1 cellular context compared by ENCODE assay signal in the genomic region with DNA sequence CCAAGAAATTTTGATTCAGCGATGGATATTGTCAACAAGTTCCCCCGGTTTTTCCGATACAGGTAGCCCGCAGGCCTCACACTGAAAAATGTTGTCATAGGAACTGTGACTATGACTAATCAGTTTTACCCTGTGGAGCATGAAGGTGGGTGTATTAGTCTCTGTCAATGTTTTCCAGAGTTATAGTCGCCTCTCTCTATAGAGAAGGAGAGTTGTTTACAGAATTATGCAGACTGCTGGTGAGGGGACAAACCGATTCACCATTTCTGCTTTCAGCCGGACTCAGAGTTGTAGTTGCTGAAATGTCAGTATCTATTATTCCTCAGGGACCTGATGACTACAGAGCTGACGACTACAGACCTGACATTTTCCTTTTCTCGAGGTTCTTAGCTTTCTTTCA.
TF ChIP-seq lines count a peak whose summit lies in the region.

No MANE protein-coding gene starts in this region.

TF ChIP-seq in WTC11, 78 proteins besides CTCF, POLR2A, EP300 and RAD21 (continued from another document):
- TF ChIP-seq PRDM15 (CRISPR knock-in tag; IDR thresholded peaks at IDR 0.05) (no peak), ESRRA (CRISPR knock-in tag; IDR thresholded peaks at IDR 0.05; ENCODE audit: borderline replicate concordance) (no peak), ZNF138 (CRISPR knock-in tag; conservative IDR thresholded peaks at IDR 0.05) (no peak), CBFB (CRISPR knock-in tag; IDR thresholded peaks at IDR 0.05; ENCODE audit: low read depth) (no peak), ATF1 (CRISPR knock-in tag; IDR thresholded peaks at IDR 0.05) (no peak), IRF2 (CRISPR knock-in tag; IDR thresholded peaks at IDR 0.05; ENCODE audit: borderline replicate concordance, low read depth) (no peak), CREM (CRISPR knock-in tag; IDR thresholded peaks at IDR 0.05) (no peak), ZNF317 (CRISPR knock-in tag; IDR thresholded peaks at IDR 0.05; ENCODE audit: borderline replicate concordance, low read depth) (no peak)
- TF ChIP-seq, protein P1, sequence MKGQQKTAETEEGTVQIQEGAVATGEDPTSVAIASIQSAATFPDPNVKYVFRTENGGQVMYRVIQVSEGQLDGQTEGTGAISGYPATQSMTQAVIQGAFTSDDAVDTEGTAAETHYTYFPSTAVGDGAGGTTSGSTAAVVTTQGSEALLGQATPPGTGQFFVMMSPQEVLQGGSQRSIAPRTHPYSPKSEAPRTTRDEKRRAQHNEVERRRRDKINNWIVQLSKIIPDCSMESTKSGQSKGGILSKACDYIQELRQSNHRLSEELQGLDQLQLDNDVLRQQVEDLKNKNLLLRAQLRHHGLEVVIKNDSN (CRISPR knock-in tag; IDR thresholded peaks at IDR 0.05), result no peak
- TF ChIP-seq, protein P2, sequence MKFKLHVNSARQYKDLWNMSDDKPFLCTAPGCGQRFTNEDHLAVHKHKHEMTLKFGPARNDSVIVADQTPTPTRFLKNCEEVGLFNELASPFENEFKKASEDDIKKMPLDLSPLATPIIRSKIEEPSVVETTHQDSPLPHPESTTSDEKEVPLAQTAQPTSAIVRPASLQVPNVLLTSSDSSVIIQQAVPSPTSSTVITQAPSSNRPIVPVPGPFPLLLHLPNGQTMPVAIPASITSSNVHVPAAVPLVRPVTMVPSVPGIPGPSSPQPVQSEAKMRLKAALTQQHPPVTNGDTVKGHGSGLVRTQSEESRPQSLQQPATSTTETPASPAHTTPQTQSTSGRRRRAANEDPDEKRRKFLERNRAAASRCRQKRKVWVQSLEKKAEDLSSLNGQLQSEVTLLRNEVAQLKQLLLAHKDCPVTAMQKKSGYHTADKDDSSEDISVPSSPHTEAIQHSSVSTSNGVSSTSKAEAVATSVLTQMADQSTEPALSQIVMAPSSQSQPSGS (CRISPR knock-in tag; IDR thresholded peaks at IDR 0.05; ENCODE audit: borderline replicate concordance, low read depth), result no peak
- TF ChIP-seq, protein P3, sequence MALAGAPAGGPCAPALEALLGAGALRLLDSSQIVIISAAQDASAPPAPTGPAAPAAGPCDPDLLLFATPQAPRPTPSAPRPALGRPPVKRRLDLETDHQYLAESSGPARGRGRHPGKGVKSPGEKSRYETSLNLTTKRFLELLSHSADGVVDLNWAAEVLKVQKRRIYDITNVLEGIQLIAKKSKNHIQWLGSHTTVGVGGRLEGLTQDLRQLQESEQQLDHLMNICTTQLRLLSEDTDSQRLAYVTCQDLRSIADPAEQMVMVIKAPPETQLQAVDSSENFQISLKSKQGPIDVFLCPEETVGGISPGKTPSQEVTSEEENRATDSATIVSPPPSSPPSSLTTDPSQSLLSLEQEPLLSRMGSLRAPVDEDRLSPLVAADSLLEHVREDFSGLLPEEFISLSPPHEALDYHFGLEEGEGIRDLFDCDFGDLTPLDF (CRISPR knock-in tag; IDR thresholded peaks at IDR 0.05), result no peak
